15 cellular contexts compared by ENCODE assay signal in the genomic region with DNA sequence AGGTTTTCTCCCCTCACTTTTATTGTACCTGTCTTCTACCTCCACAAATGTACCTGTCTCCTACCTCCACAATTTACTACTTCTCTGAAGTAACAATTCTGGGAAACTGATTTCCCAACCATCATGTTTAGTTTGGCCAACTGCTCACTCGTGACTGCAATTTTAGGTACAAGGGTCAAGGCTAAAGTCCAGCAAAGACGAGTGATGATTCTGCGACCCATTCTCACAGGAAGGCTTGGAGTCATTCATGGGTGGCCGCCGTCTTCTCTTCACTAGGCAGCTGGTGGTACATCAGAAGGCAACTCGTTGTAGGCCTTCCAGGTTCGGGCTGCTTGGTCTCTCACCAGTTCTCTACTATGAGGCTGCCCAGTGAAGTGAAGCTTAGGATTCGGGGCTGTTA.
DNase-seq lines count a peak whose midpoint lies in the region; ATAC-seq, FAIRE-seq and TF ChIP-seq lines count a peak whose summit lies in the region.
"Had no signal": no experiment of that assay in that cellular context is flagged by ENCODE, and none has a peak within 500 bp of the region (broad histone marks: within the 10 kb centered on the region; RNA-seq: fewer than 3 reads in every experiment).

No MANE protein-coding gene starts in this region.

- H3K4me1 ChIP-seq in kidney (ENCODE audit: control insufficient read depth in 1 of 2, insufficient read depth in 1 of 2, low read depth in 1 of 2, low read length in 2 of 2): peaks cover 0 to 3% of the 10 kb centered on the region in 2 donors
- H3K4me1 ChIP-seq: BLaER1 had no signal

- no peak for TF ChIP-seq CTCF in kidney (IDR thresholded peaks at IDR 0.05; ENCODE audit: borderline replicate concordance, extremely low read depth, insufficient read depth)

- no peaks in the 10 kb centered on the region for H3K9me3 ChIP-seq in kidney (ENCODE audit: control insufficient read depth in 1 of 2, low read length in 2 of 2)
- H3K9me3 ChIP-seq: BLaER1 had no signal

- peaks cover 7% of the 10 kb centered on the region for H3K4me1 Mint-ChIP-seq in activated CD8-positive, alpha-beta memory T cell treated with anti-CD3 and anti-CD28 coated beads, Interleukin-2, amount 10 ng/mL, durations not matched to agents 7 days and 5 days
- H3K4me1 Mint-ChIP-seq in activated T-helper 1 cell treated with anti-CD3 and anti-CD28 coated beads, Interleukin-12 subunit alpha, Interleukin-12 subunit beta, Interleukin-2, Interleukin-4 antibody, amounts not matched to agents 30 ng/mL and 10 ng/mL and 1 ng/mL, durations not matched to agents 14 hours and 24 hours and 36 hours (ENCODE audit: low read depth): peaks cover 30% of the 10 kb centered on the region

- no peak overlapping the region for H3K9ac ChIP-seq in kidney (ENCODE audit: low read length in 2 of 2)
- H3K9ac ChIP-seq: BLaER1 had no signal

- FAIRE-seq in kidney (lab: Jason Lieb, UNC): no peak

- DNase-seq in activated CD8-positive, alpha-beta memory T cell treated with anti-CD3 and anti-CD28 coated beads, Interleukin-2, amount 50 U/mL, for 48 hours: peak; percentile 29
- no peak for DNase-seq in activated CD8-positive, alpha-beta memory T cell treated with anti-CD3 and anti-CD28 coated beads, Interleukin-2, amount 10 ng/mL, durations not matched to agents 7 days and 5 days
- DNase-seq in left lobe of liver (ENCODE audit: low spot score) (peak; percentile 66), mucosa of gallbladder (ENCODE audit: low spot score) (peak; percentile 33), middle frontal gyrus (ENCODE audit: extremely low spot score, low spot score) (no peak), kidney (no peak), NOMO-1 treated with dmso at 0.1 percent for 144 hours (lab: John Stamatoyannopoulos, UW; ENCODE audit: unreplicated experiment) (no peak)
- DNase-seq in activated T-helper 1 cell treated with anti-CD3 and anti-CD28 coated beads, Interleukin-12 subunit alpha, Interleukin-12 subunit beta, Interleukin-2, Interleukin-4 antibody, amounts not matched to agents 30 ng/mL and 10 ng/mL and 1 ng/mL, durations not matched to agents 14 hours and 24 hours and 36 hours (ENCODE audit: low spot score): no peak
- DNase-seq: AML-193, DMS53, GF-D8, H7 had no signal

- H3K27me3 Mint-ChIP-seq in activated CD8-positive, alpha-beta memory T cell treated with anti-CD3 and anti-CD28 coated beads, Interleukin-2, amount 10 ng/mL, durations not matched to agents 7 days and 5 days: no peaks in the 10 kb centered on the region
- no peaks in the 10 kb centered on the region for H3K27me3 Mint-ChIP-seq in activated T-helper 1 cell treated with anti-CD3 and anti-CD28 coated beads, Interleukin-12 subunit alpha, Interleukin-12 subunit beta, Interleukin-2, Interleukin-4 antibody, amounts not matched to agents 30 ng/mL and 10 ng/mL and 1 ng/mL, durations not matched to agents 14 hours and 24 hours and 36 hours (ENCODE audit: insufficient read depth)

- no peaks in the 10 kb centered on the region for H3K36me3 Mint-ChIP-seq in activated CD8-positive, alpha-beta memory T cell treated with anti-CD3 and anti-CD28 coated beads, Interleukin-2, amount 10 ng/mL, durations not matched to agents 7 days and 5 days
- no peaks in the 10 kb centered on the region for H3K36me3 Mint-ChIP-seq in activated T-helper 1 cell treated with anti-CD3 and anti-CD28 coated beads, Interleukin-12 subunit alpha, Interleukin-12 subunit beta, Interleukin-2, Interleukin-4 antibody, amounts not matched to agents 30 ng/mL and 10 ng/mL and 1 ng/mL, durations not matched to agents 14 hours and 24 hours and 36 hours (ENCODE audit: low read depth)

- no peak overlapping the region for H3K27ac Mint-ChIP-seq in activated CD8-positive, alpha-beta memory T cell treated with anti-CD3 and anti-CD28 coated beads, Interleukin-2, amount 10 ng/mL, durations not matched to agents 7 days and 5 days
- no peak overlapping the region for H3K27ac Mint-ChIP-seq in activated T-helper 1 cell treated with anti-CD3 and anti-CD28 coated beads, Interleukin-12 subunit alpha, Interleukin-12 subunit beta, Interleukin-2, Interleukin-4 antibody, amounts not matched to agents 30 ng/mL and 10 ng/mL and 1 ng/mL, durations not matched to agents 14 hours and 24 hours and 36 hours
- H3K27ac Mint-ChIP-seq: GM23338 had no signal

- H3K4me3 Mint-ChIP-seq in activated CD8-positive, alpha-beta memory T cell treated with anti-CD3 and anti-CD28 coated beads, Interleukin-2, amount 10 ng/mL, durations not matched to agents 7 days and 5 days: no peak overlapping the region
- H3K4me3 Mint-ChIP-seq in activated T-helper 1 cell treated with anti-CD3 and anti-CD28 coated beads, Interleukin-12 subunit alpha, Interleukin-12 subunit beta, Interleukin-2, Interleukin-4 antibody, amounts not matched to agents 30 ng/mL and 10 ng/mL and 1 ng/mL, durations not matched to agents 14 hours and 24 hours and 36 hours: no peak overlapping the region
- H3K4me3 Mint-ChIP-seq: GM23338 had no signal

- no peaks in the 10 kb centered on the region for H3K36me3 ChIP-seq in kidney (ENCODE audit: control insufficient read depth in 1 of 2, insufficient read depth in 2 of 2, low read length in 2 of 2)
- H3K36me3 ChIP-seq: BLaER1 had no signal

- H3K9me3 Mint-ChIP-seq in activated CD8-positive, alpha-beta memory T cell treated with anti-CD3 and anti-CD28 coated beads, Interleukin-2, amount 10 ng/mL, durations not matched to agents 7 days and 5 days (ENCODE audit: low read depth): no peaks in the 10 kb centered on the region
- H3K9me3 Mint-ChIP-seq in activated T-helper 1 cell treated with anti-CD3 and anti-CD28 coated beads, Interleukin-12 subunit alpha, Interleukin-12 subunit beta, Interleukin-2, Interleukin-4 antibody, amounts not matched to agents 30 ng/mL and 10 ng/mL and 1 ng/mL, durations not matched to agents 14 hours and 24 hours and 36 hours: no peaks in the 10 kb centered on the region
- H3K9me3 Mint-ChIP-seq: GM23338 had no signal

- CTCF ChIA-PET in activated CD8-positive, alpha-beta memory T cell treated with anti-CD3 and anti-CD28 coated beads, Interleukin-2, amount 10 ng/mL, durations not matched to agents 7 days and 5 days (lab: Charles Lee): no interaction called here

- H3K4me3 ChIP-seq in kidney (ENCODE audit: low read length in 2 of 2): no peak overlapping the region
- H3K4me3 ChIP-seq: BLaER1, GM23338 had no signal

- no peak overlapping the region for H3K27ac ChIP-seq in kidney (ENCODE audit: low read depth in 2 of 2, low read length in 2 of 2)
- H3K27ac ChIP-seq: 22Rv1, BLaER1 had no signal

- no peak for ATAC-seq in activated CD8-positive, alpha-beta memory T cell treated with anti-CD3 and anti-CD28 coated beads, Interleukin-2, amount 10 ng/mL, durations not matched to agents 7 days and 5 days
- ATAC-seq in left lobe of liver: peak; percentile 29
- ATAC-seq: GM23338 had no signal

- intact Hi-C loops in activated T-helper 1 cell treated with anti-CD3 and anti-CD28 coated beads, Interleukin-12 subunit alpha, Interleukin-12 subunit beta, Interleukin-2, Interleukin-4 antibody, amounts not matched to agents 30 ng/mL and 10 ng/mL and 1 ng/mL, durations not matched to agents 14 hours and 24 hours and 36 hours (cut with micrococcal nuclease): no loop called here
- intact Hi-C loops in kidney (cut with DNase I): no loop called here

Comparison
In these comparisons a context has a peak if more than half of its experiments do, and no peak if none do; other contexts are left out.
1. DNase-seq: peak in activated CD8-positive, alpha-beta memory T cell treated with anti-CD3 and anti-CD28 coated beads, Interleukin-2, amount 50 U/mL, for 48 hours (single experiment), left lobe of liver (single experiment) and mucosa of gallbladder (single experiment); none in activated CD8-positive, alpha-beta memory T cell treated with anti-CD3 and anti-CD28 coated beads, Interleukin-2, amount 10 ng/mL, durations not matched to agents 7 days and 5 days (single experiment), middle frontal gyrus (single experiment), activated T-helper 1 cell treated with anti-CD3 and anti-CD28 coated beads, Interleukin-12 subunit alpha, Interleukin-12 subunit beta, Interleukin-2, Interleukin-4 antibody, amounts not matched to agents 30 ng/mL and 10 ng/mL and 1 ng/mL, durations not matched to agents 14 hours and 24 hours and 36 hours (single experiment), kidney (single experiment) and NOMO-1 treated with dmso at 0.1 percent for 144 hours (single experiment).